21 cellular contexts compared by ENCODE assay signal in the genomic region with DNA sequence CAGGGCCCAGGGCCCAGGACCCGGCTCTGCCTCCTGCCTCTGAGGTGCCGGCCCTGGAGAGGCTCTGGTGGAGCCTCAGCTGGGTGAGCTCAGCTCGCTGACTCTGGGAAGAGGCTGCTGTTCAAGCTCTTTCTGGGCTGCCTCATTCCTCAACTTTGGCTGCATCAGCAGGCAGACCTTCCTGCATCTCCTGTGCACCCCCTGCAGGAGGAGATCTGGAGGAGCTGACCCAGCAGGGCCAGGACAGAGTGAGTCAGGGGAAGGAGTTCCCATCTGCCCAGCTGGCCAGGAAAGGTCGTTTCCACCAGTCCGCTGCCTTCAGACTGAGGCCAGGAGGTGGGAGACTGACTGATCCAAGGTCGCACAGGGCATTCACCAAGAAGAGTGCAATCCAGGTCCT. TPM values are rescaled to one million over a fixed set of nuclear protein-coding genes. Genes with fewer than 3 reads are reported as not detected.
A peak's percentile ranks its signal among the peaks of the same experiment; 100 is the strongest.
DNase-seq lines count a peak whose midpoint lies in the region; ATAC-seq and TF ChIP-seq lines count a peak whose summit lies in the region.
"Had no signal": no experiment of that assay in that cellular context is flagged by ENCODE, and none has a peak within 500 bp of the region (broad histone marks: within the 10 kb centered on the region; RNA-seq: fewer than 3 reads in every experiment).

No MANE protein-coding gene starts in this region.

- no peak overlapping the region for H3K9ac ChIP-seq in SK-N-SH
- H3K9ac ChIP-seq: BLaER1 treated with 17β-estradiol and CSF1 and Interleukin-3, amounts not matched to agents 10 nM and 100 nM had no signal

- no peaks in the 10 kb centered on the region for H4K20me1 ChIP-seq in SK-N-SH (ENCODE audit: insufficient read depth)

- no peaks in the 10 kb centered on the region for H3K9me3 Mint-ChIP-seq in activated naive CD8-positive, alpha-beta T cell treated with anti-CD3 and anti-CD28 coated beads for 36 hours
- H3K9me3 Mint-ChIP-seq: activated B cell treated with CpG ODN at 0.5 μM for 24 hours; stimulated activated memory B cell treated with anti-CD40 and anti-IgM and Interleukin-4, amounts not matched to agents 10 μg/mL and 1 μg/mL and 100 μg/mL, for 72 hours had no signal

- 66% methylated on average over 6 of the region's 6 CpGs for WGBS in SK-N-SH (ENCODE audit: low lambda C conversion rate)

- H3K9me3 ChIP-seq in SK-N-SH, result no peaks in the 10 kb centered on the region
- H3K9me3 ChIP-seq: adrenal gland; BLaER1 treated with 17β-estradiol and CSF1 and Interleukin-3, amounts not matched to agents 10 nM and 100 nM; gastrocnemius medialis; SJSA1 had no signal

- no peaks in the 10 kb centered on the region for H3K9me2 ChIP-seq in SK-N-SH

- peak; percentile 14; the same call in 1 of the 2 replicates for TF ChIP-seq CTCF in SK-N-SH (IDR thresholded peaks at IDR 0.05)

- no peaks in the 10 kb centered on the region; a peak in 1 of 4 replicates for H3K4me1 ChIP-seq in SK-N-SH (ENCODE audit: control insufficient read depth in 1 of 2, insufficient read depth in 2 of 2, low read depth in 1 of 2, low read length in 1 of 2)
- H3K4me1 ChIP-seq: adrenal gland, gastrocnemius medialis, SJSA1 had no signal

- CTCF ChIA-PET in SK-N-SH (lab: Yijun Ruan, JAX), result interaction anchor here (1.1 to 3.1 kb wide), 3 partner anchors 12 to 37 kb away, joined by 3 to 13 read pairs (median 9); no protein-coding TSS in a partner anchor

- DNase-seq in AG08395 (ENCODE audit: low spot score) (peak; percentile 31), H7 (peak; percentile 86), SK-N-SH (no peak), iPS-NIHi11 (ENCODE audit: low spot score) (peak; percentile 77), NOMO-1 treated with dmso at 0.1 percent for 144 hours (lab: John Stamatoyannopoulos, UW; ENCODE audit: unreplicated experiment) (no peak)
- DNase-seq in activated CD4-positive, CD25-positive, alpha-beta regulatory T cell treated with anti-CD3 and anti-CD28 coated beads, Interleukin-2, amount 50 U/mL, for 72 hours, result no peak
- DNase-seq in activated naive CD8-positive, alpha-beta T cell treated with anti-CD3 and anti-CD28 coated beads for 36 hours, result no peak
- DNase-seq: activated B cell treated with CpG ODN at 0.5 μM for 24 hours; activated CD8-positive, alpha-beta memory T cell treated with anti-CD3 and anti-CD28 coated beads, Interleukin-2, amount 50 U/mL, for 48 hours; adrenal gland; gastrocnemius medialis; GDM1; kidney; NCI-H187; NCI-H774; stimulated activated CD4-positive, alpha-beta T cell treated with anti-CD3 and anti-CD28 coated beads, Interleukin-4, amount 100 ng/mL, for 24 hours had no signal

- no peaks in the 10 kb centered on the region for H3F3A ChIP-seq in SK-N-SH (replicated peaks; ENCODE audit: insufficient read depth)

- no peaks in the 10 kb centered on the region for H3K4me1 Mint-ChIP-seq in activated naive CD8-positive, alpha-beta T cell treated with anti-CD3 and anti-CD28 coated beads for 36 hours
- H3K4me1 Mint-ChIP-seq: stimulated activated memory B cell treated with anti-CD40 and anti-IgM and Interleukin-4, amounts not matched to agents 10 μg/mL and 1 μg/mL and 100 μg/mL, for 72 hours had no signal

- no peak overlapping the region for H3K4me2 ChIP-seq in SK-N-SH
- H3K4me2 ChIP-seq: BLaER1 treated with 17β-estradiol and CSF1 and Interleukin-3, amounts not matched to agents 10 nM and 100 nM had no signal

- H3K36me3 Mint-ChIP-seq in activated naive CD8-positive, alpha-beta T cell treated with anti-CD3 and anti-CD28 coated beads for 36 hours, result no peaks in the 10 kb centered on the region
- H3K36me3 Mint-ChIP-seq: stimulated activated memory B cell treated with anti-CD40 and anti-IgM and Interleukin-4, amounts not matched to agents 10 μg/mL and 1 μg/mL and 100 μg/mL, for 72 hours had no signal

- H3K4me3 ChIP-seq in H7 (ENCODE audit: insufficient read depth, low read depth, low read length) (no peak overlapping the region), SK-N-SH (ENCODE audit: low read depth in 2 of 2, low read length in 1 of 2) (no peak overlapping the region)
- H3K4me3 ChIP-seq: adrenal gland; BLaER1 treated with 17β-estradiol and CSF1 and Interleukin-3, amounts not matched to agents 10 nM and 100 nM; dorsolateral prefrontal cortex; gastrocnemius medialis; SJSA1 had no signal

- H3K79me2 ChIP-seq in SK-N-SH (ENCODE audit: insufficient read depth), result no peaks in the 10 kb centered on the region

- no peak for ATAC-seq in GM19463 (IDR thresholded peaks at IDR 0.05; ENCODE audit: unreplicated experiment)
- ATAC-seq: gastrocnemius medialis; stimulated activated memory B cell treated with anti-CD40 and anti-IgM and Interleukin-4, amounts not matched to agents 10 μg/mL and 1 μg/mL and 100 μg/mL, for 72 hours had no signal

- no peak overlapping the region for H3K4me3 Mint-ChIP-seq in activated naive CD8-positive, alpha-beta T cell treated with anti-CD3 and anti-CD28 coated beads for 36 hours
- H3K4me3 Mint-ChIP-seq: activated B cell treated with CpG ODN at 0.5 μM for 24 hours; stimulated activated memory B cell treated with anti-CD40 and anti-IgM and Interleukin-4, amounts not matched to agents 10 μg/mL and 1 μg/mL and 100 μg/mL, for 72 hours had no signal

- no peak overlapping the region for H3K27ac Mint-ChIP-seq in activated naive CD8-positive, alpha-beta T cell treated with anti-CD3 and anti-CD28 coated beads for 36 hours
- H3K27ac Mint-ChIP-seq: activated B cell treated with CpG ODN at 0.5 μM for 24 hours; stimulated activated memory B cell treated with anti-CD40 and anti-IgM and Interleukin-4, amounts not matched to agents 10 μg/mL and 1 μg/mL and 100 μg/mL, for 72 hours had no signal

- peaks cover 33% of the 10 kb centered on the region for H3K27me3 Mint-ChIP-seq in activated naive CD8-positive, alpha-beta T cell treated with anti-CD3 and anti-CD28 coated beads for 36 hours

- no peaks in the 10 kb centered on the region for H3K36me3 ChIP-seq in H7 (replicated peaks; ENCODE audit: control insufficient read depth, insufficient read depth, low read length)
- no peaks in the 10 kb centered on the region for H3K36me3 ChIP-seq in SK-N-SH (replicated peaks in 1 of 2; ENCODE audit: control insufficient read depth in 1 of 2, insufficient read depth in 2 of 2, low read length in 1 of 2)
- H3K36me3 ChIP-seq: adrenal gland; BLaER1 treated with 17β-estradiol and CSF1 and Interleukin-3, amounts not matched to agents 10 nM and 100 nM; gastrocnemius medialis; SJSA1 had no signal

- POLR2A ChIA-PET in SK-N-SH (lab: Yijun Ruan, JAX), result no interaction called here

- H3K27ac ChIP-seq in SK-N-SH (ENCODE audit: low read depth in 2 of 2, low read length in 1 of 2), result no peak overlapping the region
- H3K27ac ChIP-seq: adrenal gland; BLaER1 treated with 17β-estradiol and CSF1 and Interleukin-3, amounts not matched to agents 10 nM and 100 nM; gastrocnemius medialis; SJSA1 had no signal

- H3K27me3 ChIP-seq in H7 (ENCODE audit: control insufficient read depth, insufficient read depth, low read length), result peaks cover 2% of the 10 kb centered on the region
- H3K27me3 ChIP-seq in SK-N-SH (ENCODE audit: insufficient read depth), result peaks cover 32% of the 10 kb centered on the region; the same call in 1 of the 2 replicates

- no peak for TF ChIP-seq EP300 in SK-N-SH (IDR thresholded peaks at IDR 0.05; ENCODE audit: borderline replicate concordance in 1 of 2, low read depth in 1 of 2, low read length in 1 of 2)

- TF ChIP-seq RAD21 in SK-N-SH (IDR thresholded peaks at IDR 0.05; ENCODE audit: low read length), result peak; percentile 34

- H2AFZ ChIP-seq in SK-N-SH (ENCODE audit: low read depth), result no peak overlapping the region

TF ChIP-seq in SK-N-SH, 30 proteins besides CTCF, POLR2A, EP300 and RAD21:
- TF ChIP-seq ELF1 (IDR thresholded peaks at IDR 0.05) (no peak), SMC3 (IDR thresholded peaks at IDR 0.05; ENCODE audit: low read depth, low read length) (peak; percentile 7; the same call in 1 of the 2 replicates)

RNA-seq across cellular contexts. Expression of gene CRHR1, which starts 10.7 kb away (rescaled TPM):
- total RNA-seq in H7 (2014; rRNA removed; shearing (Covaris generic)), result 0.14 and 0.81 TPM in 2 replicates
- polyA plus RNA-seq in SK-N-SH (2012; rRNA removed), result 0.13 and 0.31 TPM in 2 replicates
- 0.06 and 0.22 TPM in 2 replicates for polyA plus RNA-seq in SK-N-SH (2012; cell fraction: cytosol; rRNA removed)
- 1.4 and 1.5 TPM in 2 replicates for polyA plus RNA-seq in SK-N-SH (2012; cell fraction: nucleus; rRNA removed)
- not detected for total RNA-seq in activated naive CD8-positive, alpha-beta T cell treated with anti-CD3 and anti-CD28 coated beads for 36 hours
- total RNA-seq: activated B cell treated with CpG ODN at 0.5 μM for 24 hours, gastrocnemius medialis, kidney, SJSA1 had no signal
- polyA plus RNA-seq: adrenal gland had no signal

RNA-seq across cellular contexts. Expression of gene SPPL2C, which starts 49.8 kb away (rescaled TPM):
- not detected in 2 replicates for total RNA-seq in H7 (2014; rRNA removed; shearing (Covaris generic))
- not detected in 2 replicates for polyA plus RNA-seq in SK-N-SH (2012; rRNA removed)
- not detected in 2 replicates for polyA plus RNA-seq in SK-N-SH (2012; cell fraction: cytosol; rRNA removed)
- not detected in 2 replicates for polyA plus RNA-seq in SK-N-SH (2012; cell fraction: nucleus; rRNA removed)
- total RNA-seq in activated naive CD8-positive, alpha-beta T cell treated with anti-CD3 and anti-CD28 coated beads for 36 hours, result not detected
- total RNA-seq: activated B cell treated with CpG ODN at 0.5 μM for 24 hours, adrenal gland, gastrocnemius medialis, kidney, SJSA1 had no signal
- polyA plus RNA-seq: adrenal gland had no signal

Comparison
In these comparisons a context has a peak if more than half of its experiments do, and no peak if none do; other contexts are left out.
1. DNase-seq: peak in AG08395 (single experiment), H7 (single experiment) and iPS-NIHi11 (single experiment); none in SK-N-SH (single experiment), activated CD4-positive, CD25-positive, alpha-beta regulatory T cell treated with anti-CD3 and anti-CD28 coated beads, Interleukin-2, amount 50 U/mL, for 72 hours (single experiment), activated naive CD8-positive, alpha-beta T cell treated with anti-CD3 and anti-CD28 coated beads for 36 hours (single experiment) and NOMO-1 treated with dmso at 0.1 percent for 144 hours (single experiment).